2 cellular contexts compared by ENCODE assay signal in the genomic region with DNA sequence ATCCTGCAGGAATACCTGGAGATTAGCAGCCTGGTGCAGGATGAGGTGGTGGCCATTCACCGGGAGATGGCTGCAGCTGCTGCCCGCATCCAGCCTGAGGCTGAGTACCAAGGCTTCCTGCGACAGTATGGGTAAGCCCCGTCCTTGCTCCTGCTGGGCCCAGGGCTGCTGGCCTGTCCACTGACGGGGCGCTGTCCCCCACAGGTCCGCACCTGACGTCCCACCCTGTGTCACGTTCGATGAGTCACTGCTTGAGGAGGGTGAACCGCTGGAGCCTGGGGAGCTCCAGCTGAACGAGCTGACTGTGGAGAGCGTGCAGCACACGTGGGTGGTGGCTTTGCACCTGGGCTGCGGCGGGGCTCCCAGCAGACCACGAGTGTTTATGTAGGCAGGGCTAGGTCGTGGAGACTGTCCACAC.
TF ChIP-seq lines count a peak whose summit lies in the region.

No MANE protein-coding gene starts in this region.

TF ChIP-seq in HEK293, 187 proteins besides CTCF, POLR2A, EP300 and RAD21:
- peak; percentile 46 for TF ChIP-seq ZIC2 (tag by site-specific recombination; IDR thresholded peaks at IDR 0.05)
- TF ChIP-seq, protein P1, sequence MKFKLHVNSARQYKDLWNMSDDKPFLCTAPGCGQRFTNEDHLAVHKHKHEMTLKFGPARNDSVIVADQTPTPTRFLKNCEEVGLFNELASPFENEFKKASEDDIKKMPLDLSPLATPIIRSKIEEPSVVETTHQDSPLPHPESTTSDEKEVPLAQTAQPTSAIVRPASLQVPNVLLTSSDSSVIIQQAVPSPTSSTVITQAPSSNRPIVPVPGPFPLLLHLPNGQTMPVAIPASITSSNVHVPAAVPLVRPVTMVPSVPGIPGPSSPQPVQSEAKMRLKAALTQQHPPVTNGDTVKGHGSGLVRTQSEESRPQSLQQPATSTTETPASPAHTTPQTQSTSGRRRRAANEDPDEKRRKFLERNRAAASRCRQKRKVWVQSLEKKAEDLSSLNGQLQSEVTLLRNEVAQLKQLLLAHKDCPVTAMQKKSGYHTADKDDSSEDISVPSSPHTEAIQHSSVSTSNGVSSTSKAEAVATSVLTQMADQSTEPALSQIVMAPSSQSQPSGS (tag by site-specific recombination; IDR thresholded peaks at IDR 0.05; ENCODE audit: low read depth): no peak
- TF ChIP-seq ZFHX2 (tag by site-specific recombination; conservative IDR thresholded peaks at IDR 0.05): peak; percentile 42
- TF ChIP-seq, protein P2, sequence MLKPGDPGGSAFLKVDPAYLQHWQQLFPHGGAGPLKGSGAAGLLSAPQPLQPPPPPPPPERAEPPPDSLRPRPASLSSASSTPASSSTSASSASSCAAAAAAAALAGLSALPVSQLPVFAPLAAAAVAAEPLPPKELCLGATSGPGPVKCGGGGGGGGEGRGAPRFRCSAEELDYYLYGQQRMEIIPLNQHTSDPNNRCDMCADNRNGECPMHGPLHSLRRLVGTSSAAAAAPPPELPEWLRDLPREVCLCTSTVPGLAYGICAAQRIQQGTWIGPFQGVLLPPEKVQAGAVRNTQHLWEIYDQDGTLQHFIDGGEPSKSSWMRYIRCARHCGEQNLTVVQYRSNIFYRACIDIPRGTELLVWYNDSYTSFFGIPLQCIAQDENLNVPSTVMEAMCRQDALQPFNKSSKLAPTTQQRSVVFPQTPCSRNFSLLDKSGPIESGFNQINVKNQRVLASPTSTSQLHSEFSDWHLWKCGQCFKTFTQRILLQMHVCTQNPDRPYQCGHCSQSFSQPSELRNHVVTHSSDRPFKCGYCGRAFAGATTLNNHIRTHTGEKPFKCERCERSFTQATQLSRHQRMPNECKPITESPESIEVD (tag by site-specific recombination; IDR thresholded peaks at IDR 0.05): no peak
- TF ChIP-seq EGR2 (tag by site-specific recombination; IDR thresholded peaks at IDR 0.05; ENCODE audit: low read depth): no peak
- TF ChIP-seq BCL11B (tag by site-specific recombination; IDR thresholded peaks at IDR 0.05; ENCODE audit: low read depth): no peak
- TF ChIP-seq ZEB2 (tag by site-specific recombination; IDR thresholded peaks at IDR 0.05): no peak
- no peak for TF ChIP-seq ZNF558 (tag by site-specific recombination; IDR thresholded peaks at IDR 0.05)
- no peak for TF ChIP-seq GFI1B (tag by site-specific recombination; IDR thresholded peaks at IDR 0.05)
- TF ChIP-seq ZNF37A (tag by site-specific recombination; IDR thresholded peaks at IDR 0.05): no peak
- no peak for TF ChIP-seq ZSCAN23 (tag by site-specific recombination; IDR thresholded peaks at IDR 0.05)
- no peak for TF ChIP-seq WT1 (tag by site-specific recombination; IDR thresholded peaks at IDR 0.05)
- TF ChIP-seq KLF1 (tag by site-specific recombination; IDR thresholded peaks at IDR 0.05): 0 out of 2 replicates have a peak, but pooled peaks have one; percentile 13
- no peak for TF ChIP-seq ZNF660 (tag by site-specific recombination; IDR thresholded peaks at IDR 0.05)
- no peak for TF ChIP-seq HOXA7 (CRISPR knock-in tag; IDR thresholded peaks at IDR 0.05; ENCODE audit: borderline replicate concordance)
- TF ChIP-seq ZNF132 (tag by site-specific recombination; IDR thresholded peaks at IDR 0.05; ENCODE audit: borderline replicate concordance): no peak
- TF ChIP-seq ZBTB20 (tag by site-specific recombination; IDR thresholded peaks at IDR 0.05): no peak
- TF ChIP-seq KLF8 (tag by site-specific recombination; IDR thresholded peaks at IDR 0.05): no peak
- no peak for TF ChIP-seq ZNF423 (tag by site-specific recombination; IDR thresholded peaks at IDR 0.05)
- no peak for TF ChIP-seq ZNF2 (tag by site-specific recombination; IDR thresholded peaks at IDR 0.05)
- TF ChIP-seq ZNF600 (tag by site-specific recombination; IDR thresholded peaks at IDR 0.05): no peak
- TF ChIP-seq ZNF404 (tag by site-specific recombination; IDR thresholded peaks at IDR 0.05): no peak
- TF ChIP-seq, protein P3, sequence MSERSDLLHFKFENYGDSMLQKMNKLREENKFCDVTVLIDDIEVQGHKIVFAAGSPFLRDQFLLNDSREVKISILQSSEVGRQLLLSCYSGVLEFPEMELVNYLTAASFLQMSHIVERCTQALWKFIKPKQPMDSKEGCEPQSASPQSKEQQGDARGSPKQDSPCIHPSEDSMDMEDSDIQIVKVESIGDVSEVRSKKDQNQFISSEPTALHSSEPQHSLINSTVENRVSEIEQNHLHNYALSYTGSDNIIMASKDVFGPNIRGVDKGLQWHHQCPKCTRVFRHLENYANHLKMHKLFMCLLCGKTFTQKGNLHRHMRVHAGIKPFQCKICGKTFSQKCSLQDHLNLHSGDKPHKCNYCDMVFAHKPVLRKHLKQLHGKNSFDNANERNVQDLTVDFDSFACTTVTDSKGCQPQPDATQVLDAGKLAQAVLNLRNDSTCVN (tag by site-specific recombination; optimal IDR thresholded peaks at IDR 0.05): no peak
- TF ChIP-seq, protein P4, sequence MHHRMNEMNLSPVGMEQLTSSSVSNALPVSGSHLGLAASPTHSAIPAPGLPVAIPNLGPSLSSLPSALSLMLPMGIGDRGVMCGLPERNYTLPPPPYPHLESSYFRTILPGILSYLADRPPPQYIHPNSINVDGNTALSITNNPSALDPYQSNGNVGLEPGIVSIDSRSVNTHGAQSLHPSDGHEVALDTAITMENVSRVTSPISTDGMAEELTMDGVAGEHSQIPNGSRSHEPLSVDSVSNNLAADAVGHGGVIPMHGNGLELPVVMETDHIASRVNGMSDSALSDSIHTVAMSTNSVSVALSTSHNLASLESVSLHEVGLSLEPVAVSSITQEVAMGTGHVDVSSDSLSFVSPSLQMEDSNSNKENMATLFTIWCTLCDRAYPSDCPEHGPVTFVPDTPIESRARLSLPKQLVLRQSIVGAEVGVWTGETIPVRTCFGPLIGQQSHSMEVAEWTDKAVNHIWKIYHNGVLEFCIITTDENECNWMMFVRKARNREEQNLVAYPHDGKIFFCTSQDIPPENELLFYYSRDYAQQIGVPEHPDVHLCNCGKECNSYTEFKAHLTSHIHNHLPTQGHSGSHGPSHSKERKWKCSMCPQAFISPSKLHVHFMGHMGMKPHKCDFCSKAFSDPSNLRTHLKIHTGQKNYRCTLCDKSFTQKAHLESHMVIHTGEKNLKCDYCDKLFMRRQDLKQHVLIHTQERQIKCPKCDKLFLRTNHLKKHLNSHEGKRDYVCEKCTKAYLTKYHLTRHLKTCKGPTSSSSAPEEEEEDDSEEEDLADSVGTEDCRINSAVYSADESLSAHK (tag by site-specific recombination; IDR thresholded peaks at IDR 0.05): no peak
TF ChIP-seq in HEK293: peak in this region for 3.

TF ChIP-seq in SK-N-SH treated with all-trans-retinoic acid at 6 μM for 48 hours, 23 proteins besides CTCF, POLR2A, EP300 and RAD21:
- TF ChIP-seq RARB (CRISPR knock-in tag; IDR thresholded peaks at IDR 0.05) (no peak), OSR1 (CRISPR knock-in tag; IDR thresholded peaks at IDR 0.05) (no peak)
TF ChIP-seq in SK-N-SH treated with all-trans-retinoic acid at 6 μM for 48 hours: peak in this region for 0.
